ENCODE assay signal across 8 cellular contexts in genomic region chr3:168094877-168095610, GRCh38.
A peak's percentile ranks its signal among the peaks of the same experiment; 100 is the strongest.
DNase-seq lines count a peak whose midpoint lies in the region; ATAC-seq and TF ChIP-seq lines count a peak whose summit lies in the region.

No MANE protein-coding gene starts in this region.

- peak; percentile 40 for ATAC-seq in GM21619 (IDR thresholded peaks at IDR 0.05; ENCODE audit: unreplicated experiment)

- H3K4me1 ChIP-seq in HUES48 (ENCODE audit: control insufficient read depth, insufficient read depth, low read length) (peaks cover 47% of the 10 kb centered on the region), rectal smooth muscle tissue (ENCODE audit: control insufficient read depth, insufficient read depth, low read length) (peaks cover 8% of the 10 kb centered on the region)

- H3K9ac ChIP-seq in HUES48 (ENCODE audit: low read depth, low read length) (peak overlapping the region; percentile 64), rectal smooth muscle tissue (ENCODE audit: low read length) (peak overlapping the region; percentile 25)

- TF ChIP-seq CTCF in GM10266 (IDR thresholded peaks at IDR 0.05; ENCODE audit: control insufficient read depth, insufficient read depth, low read depth, missing control alignments): peak; percentile 21

- H3K27me3 ChIP-seq in HUES48 (ENCODE audit: control insufficient read depth, insufficient read depth, low read length) (no peaks in the 10 kb centered on the region), rectal smooth muscle tissue (ENCODE audit: control insufficient read depth, insufficient read depth, low read length) (no peaks in the 10 kb centered on the region)

- DNase-seq in GM10266 (ENCODE audit: extremely low spot score) (peak; percentile 82), astrocyte of the hippocampus (ENCODE audit: low read depth, low spot score) (peak; percentile 83), hippocampal formation (lab: John Stamatoyannopoulos, UW) (peak; percentile 63 to 64), middle frontal gyrus (ENCODE audit: extremely low spot score, low spot score) (no peak)

- no peaks in the 10 kb centered on the region for H3K9me3 ChIP-seq in HUES48 (ENCODE audit: control insufficient read depth, insufficient read depth, low read length)

- no peaks in the 10 kb centered on the region for H3K36me3 ChIP-seq in HUES48 (ENCODE audit: control insufficient read depth, insufficient read depth, low read length)
- no peaks in the 10 kb centered on the region for H3K36me3 ChIP-seq in rectal smooth muscle tissue (ENCODE audit: control insufficient read depth, insufficient read depth, low read length)

- peak overlapping the region; percentile 97 for H3K4me3 ChIP-seq in HUES48 (ENCODE audit: low read depth, low read length)
- H3K4me3 ChIP-seq in rectal smooth muscle tissue (ENCODE audit: low read length): peak overlapping the region; percentile 75

- TF ChIP-seq POLR2A in Raji (IDR thresholded peaks at IDR 0.05; ENCODE audit: insufficient read depth, low read depth, low read length): peak; percentile 72

- peak overlapping the region; percentile 91 for H3K27ac ChIP-seq in HUES48 (ENCODE audit: low read depth, low read length)
- peak overlapping the region; percentile 94 for H3K27ac ChIP-seq in rectal smooth muscle tissue (ENCODE audit: low read depth, low read length)
